21 cellular contexts compared by ENCODE assay signal in the genomic region with DNA sequence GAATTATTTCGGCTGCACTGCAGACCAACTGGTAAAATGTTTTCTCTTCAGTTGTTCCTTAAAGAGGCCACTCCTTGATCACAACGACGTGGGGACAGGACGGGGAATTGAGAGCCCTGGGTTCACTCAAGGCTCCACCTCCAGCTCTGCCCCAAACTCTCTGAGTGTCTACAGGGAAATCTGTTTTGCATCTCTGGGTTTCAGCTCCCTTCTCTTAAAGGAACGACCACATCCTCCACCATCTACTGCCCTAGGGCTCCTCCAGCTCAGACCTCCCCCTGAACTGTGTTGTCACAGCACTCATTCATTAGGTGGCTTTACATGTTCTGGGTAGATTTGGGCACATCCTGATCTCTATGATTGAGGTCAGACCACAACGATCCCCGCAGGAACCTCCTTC. TPM values are rescaled to one million over a fixed set of nuclear protein-coding genes. Genes with fewer than 3 reads are reported as not detected.
DNase-seq lines count a peak whose midpoint lies in the region; ATAC-seq, FAIRE-seq and TF ChIP-seq lines count a peak whose summit lies in the region.
"Had no signal": no experiment of that assay in that cellular context is flagged by ENCODE, and none has a peak within 500 bp of the region (broad histone marks: within the 10 kb centered on the region; RNA-seq: fewer than 3 reads in every experiment).

No MANE protein-coding gene starts in this region.

- ATAC-seq in GM21390 (IDR thresholded peaks at IDR 0.05; ENCODE audit: unreplicated experiment) = peak; percentile 40
- no peak for ATAC-seq in K562
- no peak for ATAC-seq in GM19467 (IDR thresholded peaks at IDR 0.05; ENCODE audit: unreplicated experiment)
- ATAC-seq: activated naive CD4-positive, alpha-beta T cell treated with anti-CD3 and anti-CD28 coated beads, Interleukin-2, amount 50 U/mL, for 72 hours; lower lobe of right lung; psoas muscle had no signal

- H3K36me3 ChIP-seq in MM.1S (replicated peaks; ENCODE audit: insufficient read depth, low read length) (no peaks in the 10 kb centered on the region), K562 (ENCODE audit: control insufficient read depth, insufficient read depth, low read length) (no peaks in the 10 kb centered on the region), tibial nerve (no peaks in the 10 kb centered on the region)
- H3K36me3 ChIP-seq: lower lobe of right lung, neural progenitor cell had no signal

- TF ChIP-seq RAD21 in K562 (CRISPR knock-in tag; conservative IDR thresholded peaks at IDR 0.05 in 1 of 2, IDR thresholded peaks at IDR 0.05 in 1 of 2) = no peak

- H3K9ac ChIP-seq in MM.1S (ENCODE audit: low read length) (no peak overlapping the region), K562 (ENCODE audit: insufficient read depth in 1 of 2, low read depth in 2 of 2, low read length in 2 of 2) (no peak overlapping the region; a peak in 1 of 4 replicates)
- H3K9ac ChIP-seq: neural progenitor cell had no signal

- H3K9me2 ChIP-seq in MM.1S (replicated peaks; ENCODE audit: insufficient read depth, low read length) = no peaks in the 10 kb centered on the region

- intact Hi-C loops in K562 (cut with micrococcal nuclease) = no loop called here

- in situ Hi-C loops in K562 (cut with MboI) = no loop called here

- H3K27ac ChIP-seq in MM.1S (ENCODE audit: low read length) = no peak overlapping the region
- H3K27ac ChIP-seq in K562 (ENCODE audit: extremely low read depth, low read depth, low read length) = no peak overlapping the region
- H3K27ac ChIP-seq in tibial nerve = no peak overlapping the region
- H3K27ac ChIP-seq: epithelial cell of prostate, lower lobe of right lung, neural progenitor cell, psoas muscle had no signal

- POLR2A ChIA-PET in K562 (lab: Yijun Ruan, JAX) = interaction anchor here (0.6 to 0.7 kb wide), 2 partner anchors 37 to 441 kb away, joined by 3 read pairs; no protein-coding TSS in a partner anchor

- H3K9me3 ChIP-seq in MM.1S (replicated peaks; ENCODE audit: insufficient read depth, low read length) (no peaks in the 10 kb centered on the region), K562 (replicated peaks; ENCODE audit: control insufficient read depth, insufficient read depth, low read depth, low read length) (no peaks in the 10 kb centered on the region), tibial nerve (no peaks in the 10 kb centered on the region)
- H3K9me3 ChIP-seq: lower lobe of right lung, psoas muscle had no signal

- peaks cover 5% of the 10 kb centered on the region; the same call in 1 of the 2 replicates for H3F3A ChIP-seq in MM.1S (ENCODE audit: insufficient read depth, low read length)

- H3K79me2 ChIP-seq in MM.1S (ENCODE audit: low read length) = no peaks in the 10 kb centered on the region
- H3K79me2 ChIP-seq in K562 (ENCODE audit: control insufficient read depth, insufficient read depth, low read length) = no peaks in the 10 kb centered on the region

- no peaks in the 10 kb centered on the region for H3K9me1 ChIP-seq in K562 (ENCODE audit: control insufficient read depth, insufficient read depth, low read length)

- peak; percentile 73 for FAIRE-seq in K562 (lab: Jason Lieb, UNC)
- FAIRE-seq: frontal cortex, keratinocyte had no signal

- 2% methylated on average over 7 of the region's 7 CpGs for WGBS in K562 (ENCODE audit: insufficient coverage, low coverage, missing lambda C conversion rate)
- 36 to 41% methylated on average over 7 of the region's 7 CpGs for WGBS in tibial nerve, 2 donors

- CTCF ChIA-PET in K562 (lab: Yijun Ruan, JAX; ENCODE audit: low intra/inter-chr PET ratio) = no interaction called here

- H3K4me2 ChIP-seq in MM.1S (ENCODE audit: low read depth, low read length) (peak overlapping the region; percentile 52), K562 (ENCODE audit: insufficient read depth, low read length) (no peak overlapping the region)
- H3K4me2 ChIP-seq: neural progenitor cell had no signal

- H2AFZ ChIP-seq in MM.1S (ENCODE audit: low read length) = peak overlapping the region; percentile 17; the same call in 1 of the 2 replicates
- no peak overlapping the region for H2AFZ ChIP-seq in K562 (ENCODE audit: low read depth, low read length)
- H2AFZ ChIP-seq: neural progenitor cell had no signal

- TF ChIP-seq EP300 in K562 (IDR thresholded peaks at IDR 0.05; ENCODE audit: low read length) (no peak), tibial nerve (IDR thresholded peaks at IDR 0.05) (no peak)

- BruUV-seq in K562 (replicated peaks; lab: Mats Ljungman, UMichigan) = no TSS peak

- H4K20me1 ChIP-seq in MM.1S (ENCODE audit: insufficient read depth, low read length) (no peaks in the 10 kb centered on the region), K562 (replicated peaks; ENCODE audit: control insufficient read depth, insufficient read depth, low read length) (no peaks in the 10 kb centered on the region)

- TF ChIP-seq POLR2A in K562 (conservative IDR thresholded peaks at IDR 0.05) = no peak
- no peak for TF ChIP-seq POLR2A in tibial nerve (IDR thresholded peaks at IDR 0.05)

- H3K4me3 ChIP-seq in GM12865 (ENCODE audit: low read depth, low read length) = no peak overlapping the region
- H3K4me3 ChIP-seq in MM.1S (ENCODE audit: low read length) = no peak overlapping the region
- no peak overlapping the region for H3K4me3 ChIP-seq in K562
- no peak overlapping the region for H3K4me3 ChIP-seq in tibial nerve
- H3K4me3 ChIP-seq: lower lobe of right lung, neural progenitor cell, psoas muscle had no signal

- H3K4me1 ChIP-seq in MM.1S (ENCODE audit: low read length) (0 out of 2 replicates have a peak, but pooled peaks cover 3% of the 10 kb centered on the region), K562 (replicated peaks in 1 of 2; ENCODE audit: control insufficient read depth in 2 of 2, insufficient read depth in 2 of 2, low read length in 2 of 2) (peaks cover 0 to 8% of the 10 kb centered on the region in 2 experiments; a peak in 2 of 5 replicates), tibial nerve (peaks cover 0 to 7% (median 2%) of the 10 kb centered on the region in 4 donors)
- H3K4me1 ChIP-seq: lower lobe of right lung, neural progenitor cell, psoas muscle had no signal

- TF ChIP-seq CTCF in GM12865 (IDR thresholded peaks at IDR 0.05; ENCODE audit: insufficient read depth, low read depth, low read length, missing control alignments) (no peak), MM.1S (IDR thresholded peaks at IDR 0.05; ENCODE audit: low read length) (no peak), K562 (IDR thresholded peaks at IDR 0.05 in 2 of 3, conservative IDR thresholded peaks at IDR 0.05 in 1 of 3; ENCODE audit: insufficient read depth in 2 of 3, low read depth in 1 of 3, low read length in 3 of 3) (no peak), tibial nerve (IDR thresholded peaks at IDR 0.05) (no peak)

- DNase-seq in GM12865 (ENCODE audit: low read depth) (peak; percentile 64), MM.1S (peak; percentile 40), K562 (ENCODE audit: extremely low read depth in 1 of 4, low spot score in 3 of 4) (no peak), tibial nerve (ENCODE audit: low spot score in 2 of 2) (no peak)
- DNase-seq in activated CD4-positive, CD25-positive, alpha-beta regulatory T cell (lab: John Stamatoyannopoulos, UW) = no peak
- no peak for DNase-seq in activated CD4-positive, alpha-beta T cell treated with anti-CD3 and anti-CD28 coated beads for 48 hours
- DNase-seq: activated CD4-positive, CD25-positive, alpha-beta regulatory T cell treated with anti-CD3 and anti-CD28 coated beads, Interleukin-2, amount 50 U/mL, for 72 hours; CD8-positive, alpha-beta memory T cell; cerebellar nuclear complex; DMS53; lower lobe of right lung; NCI-H1694; NCI-H748 treated with DMSO at 0.1 percent for 48 hours had no signal

- peaks cover 53% of the 10 kb centered on the region for H3K27me3 ChIP-seq in MM.1S (replicated peaks; ENCODE audit: insufficient read depth, low read length)
- peaks cover 25 to 34% of the 10 kb centered on the region in 2 experiments for H3K27me3 ChIP-seq in K562 (ENCODE audit: control insufficient read depth in 2 of 2, insufficient read depth in 2 of 2, low read length in 2 of 2)
- H3K27me3 ChIP-seq in tibial nerve = no peaks in the 10 kb centered on the region

TF ChIP-seq in K562, 482 proteins besides CTCF, POLR2A, EP300 and RAD21:
- TF ChIP-seq RNF2 (IDR thresholded peaks at IDR 0.05) (no peak), DDX20 (tag; IDR thresholded peaks at IDR 0.05; ENCODE audit: low read depth) (no peak)
- TF ChIP-seq, protein P1, sequence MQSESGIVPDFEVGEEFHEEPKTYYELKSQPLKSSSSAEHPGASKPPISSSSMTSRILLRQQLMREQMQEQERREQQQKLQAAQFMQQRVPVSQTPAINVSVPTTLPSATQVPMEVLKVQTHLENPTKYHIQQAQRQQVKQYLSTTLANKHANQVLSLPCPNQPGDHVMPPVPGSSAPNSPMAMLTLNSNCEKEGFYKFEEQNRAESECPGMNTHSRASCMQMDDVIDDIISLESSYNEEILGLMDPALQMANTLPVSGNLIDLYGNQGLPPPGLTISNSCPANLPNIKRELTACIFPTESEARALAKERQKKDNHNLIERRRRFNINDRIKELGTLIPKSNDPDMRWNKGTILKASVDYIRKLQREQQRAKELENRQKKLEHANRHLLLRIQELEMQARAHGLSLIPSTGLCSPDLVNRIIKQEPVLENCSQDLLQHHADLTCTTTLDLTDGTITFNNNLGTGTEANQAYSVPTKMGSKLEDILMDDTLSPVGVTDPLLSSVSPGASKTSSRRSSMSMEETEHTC (IDR thresholded peaks at IDR 0.05) = no peak

RNA-seq across cellular contexts. Expression of gene PPFIA1, which starts 5.1 kb away (rescaled TPM):
- total RNA-seq in K562 (2011; cell fraction: chromatin; rRNA removed; ENCODE audit: low replicate concordance) = 221 and 294 TPM in 2 replicates
- 104 and 111 TPM in 2 replicates for total RNA-seq in K562 (2011; cell fraction: nucleolus; rRNA removed)
- total RNA-seq in K562 (2011; cell fraction: nucleoplasm; rRNA removed) = 162 and 166 TPM in 2 replicates
- total RNA-seq in K562 (2014; rRNA removed) = 24.9 and 26.0 TPM in 2 replicates
- total RNA-seq in K562 (2014; rRNA removed; fragmentation: Illumina TruSeq; extraction: Trizol) = 28.5 and 31.6 TPM in 2 replicates
- total RNA-seq in K562 (2015; rRNA removed; fragmentation: Illumina TruSeq; extraction: Trizol) = 28.9 and 30.3 TPM in 2 replicates
- 33.1 and 38.4 TPM in 2 replicates for total RNA-seq in K562 (2021)
- 41.5 and 48.0 TPM in 2 replicates for polyA plus RNA-seq in K562 (2011; rRNA removed)
- 42.0 and 45.8 TPM in 2 replicates for polyA plus RNA-seq in K562 (2011; cell fraction: cytosol; rRNA removed)
- 107 and 119 TPM in 2 replicates for polyA plus RNA-seq in K562 (2011; cell fraction: nucleus; rRNA removed)
- 26.5 and 28.1 TPM in 2 replicates for polyA plus RNA-seq in K562 (2012)
- polyA plus RNA-seq in K562 (2014; fragmentation: Illumina TruSeq; extraction: Trizol) = 36.2 and 39.5 TPM in 2 replicates
- 10 to 100 TPM in 1 of 2 experiments, 1 to 10 TPM in 1; 9.9 to 13.3 TPM for polyA plus RNA-seq in K562 (2014; fragmentation: Nextera tagmentation; extraction: Ambion mirVana)
- polyA plus RNA-seq in K562 (2014; rRNA removed) = 27.4 and 31.0 TPM in 2 replicates
- 76.5 and 78.4 TPM in 2 replicates for polyA minus RNA-seq in K562 (2011; rRNA and poly(A)+ RNA removed)
- 27.9 and 43.6 TPM in 2 replicates for polyA minus RNA-seq in K562 (2011; cell fraction: cytosol; rRNA and poly(A)+ RNA removed)
- polyA minus RNA-seq in K562 (2011; cell fraction: nucleus; rRNA and poly(A)+ RNA removed) = 46.0 and 70.8 TPM in 2 replicates
- 10 to 100 TPM; 43.7 to 82.8 (median 69.3) TPM for total RNA-seq in tibial nerve

Comparison
In these comparisons a context has a peak if more than half of its experiments do, and no peak if none do; other contexts are left out.
1. DNase-seq: peak in GM12865 (single experiment) and MM.1S (single experiment); none in K562 (0 of 4), activated CD4-positive, CD25-positive, alpha-beta regulatory T cell (0 of 4), activated CD4-positive, alpha-beta T cell treated with anti-CD3 and anti-CD28 coated beads for 48 hours (single experiment) and tibial nerve (0 of 2).